19 cellular contexts compared by ENCODE assay signal in the genomic region with DNA sequence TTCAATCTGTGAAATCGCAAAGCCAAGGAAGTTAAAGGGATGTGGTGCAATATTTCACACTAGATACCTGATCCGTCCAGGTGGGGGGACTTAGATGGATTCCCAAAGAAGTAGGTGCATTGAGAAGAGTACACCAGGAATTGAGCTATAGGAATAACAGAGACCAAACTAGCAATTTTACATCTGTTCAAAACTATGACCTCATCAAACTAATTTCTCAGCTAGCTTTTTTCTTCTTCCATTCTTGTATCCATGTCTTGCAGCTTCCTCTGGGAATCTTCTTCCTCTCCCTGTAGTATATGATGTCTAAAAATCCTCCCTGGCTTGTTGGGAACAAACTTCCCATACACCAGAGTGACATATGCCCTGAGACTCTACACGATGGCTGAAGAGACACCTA. TPM values are rescaled to one million over a fixed set of nuclear protein-coding genes. Genes with fewer than 3 reads are reported as not detected.
"Had no signal": no experiment of that assay in that cellular context is flagged by ENCODE, and none has a peak within 500 bp of the region (broad histone marks: within the 10 kb centered on the region; RNA-seq: fewer than 3 reads in every experiment).

No MANE protein-coding gene starts in this region.

- H3K27ac Mint-ChIP-seq: activated CD8-positive, alpha-beta T cell treated with anti-CD3 and anti-CD28 coated beads for 36 hours; activated naive CD8-positive, alpha-beta T cell treated with anti-CD3 and anti-CD28 coated beads, Interleukin-2, amount 10 ng/mL, durations not matched to agents 7 days and 5 days; memory B cell had no signal

- H3K36me3 ChIP-seq: heart left ventricle, left lung, upper lobe of left lung had no signal

- H3K27me3 Mint-ChIP-seq: activated naive CD8-positive, alpha-beta T cell treated with anti-CD3 and anti-CD28 coated beads, Interleukin-2, amount 10 ng/mL, durations not matched to agents 7 days and 5 days had no signal

- H3K4me3 Mint-ChIP-seq: activated CD8-positive, alpha-beta T cell treated with anti-CD3 and anti-CD28 coated beads for 36 hours; activated naive CD8-positive, alpha-beta T cell treated with anti-CD3 and anti-CD28 coated beads, Interleukin-2, amount 10 ng/mL, durations not matched to agents 7 days and 5 days; memory B cell; stimulated activated naive CD8-positive, alpha-beta T cell treated with anti-CD3 and anti-CD28 coated beads, Interleukin-15, amount 100 ng/mL, for 72 hours had no signal

- DNase-seq: activated CD4-positive, alpha-beta T cell treated with anti-CD3 and anti-CD28 coated beads for 1 hour; activated CD8-positive, alpha-beta T cell treated with anti-CD3 and anti-CD28 coated beads for 36 hours; activated naive CD8-positive, alpha-beta T cell treated with anti-CD3 and anti-CD28 coated beads, Interleukin-2, amount 10 ng/mL, durations not matched to agents 7 days and 5 days; activated T-cell treated with anti-CD3 and anti-CD28 coated beads, Interleukin-2, amount 50 U/mL, for 48 hours; dermis blood vessel endothelial cell; heart left ventricle; left lung; mucosa of descending colon; naive thymus-derived CD4-positive, alpha-beta T cell; nucleus accumbens; right cardiac atrium; small intestine; stimulated activated naive CD8-positive, alpha-beta T cell treated with anti-CD3 and anti-CD28 coated beads, Interleukin-15, amount 100 ng/mL, for 72 hours; SW 1271; T-helper 9 cell; upper lobe of left lung had no signal

- H3K27me3 ChIP-seq: upper lobe of left lung had no signal

- FAIRE-seq: frontal cortex, small intestine had no signal

- H3K4me3 ChIP-seq: heart left ventricle, left lung, mucosa of descending colon, upper lobe of left lung had no signal

- ATAC-seq: activated CD8-positive, alpha-beta T cell treated with anti-CD3 and anti-CD28 coated beads for 36 hours; mucosa of descending colon; naive thymus-derived CD4-positive, alpha-beta T cell; stimulated activated naive CD8-positive, alpha-beta T cell treated with anti-CD3 and anti-CD28 coated beads, Interleukin-15, amount 100 ng/mL, for 72 hours had no signal

- H3K27ac ChIP-seq: left lung, upper lobe of left lung, VCaP had no signal

- H3K36me3 Mint-ChIP-seq: activated naive CD8-positive, alpha-beta T cell treated with anti-CD3 and anti-CD28 coated beads, Interleukin-2, amount 10 ng/mL, durations not matched to agents 7 days and 5 days; memory B cell had no signal

- H3K9me3 ChIP-seq: heart left ventricle, left lung, mucosa of descending colon, upper lobe of left lung had no signal

- H3K4me1 ChIP-seq: left lung had no signal

- H3K4me1 Mint-ChIP-seq: memory B cell; stimulated activated naive CD8-positive, alpha-beta T cell treated with anti-CD3 and anti-CD28 coated beads, Interleukin-15, amount 100 ng/mL, for 72 hours had no signal

RNA-seq across cellular contexts. Expression of a gene that starts 51.0 kb away (rescaled TPM):
- polyA plus RNA-seq: naive thymus-derived CD4-positive, alpha-beta T cell had no signal
